In genomic region chr2:27212626-27213471, GRCh38 we compare ENCODE assay signal across 8 cellular contexts. TPM values are rescaled to one million over a fixed set of nuclear protein-coding genes. Genes with fewer than 3 reads are reported as not detected.
DNase-seq lines count a peak whose midpoint lies in the region; ATAC-seq and TF ChIP-seq lines count a peak whose summit lies in the region.

No MANE protein-coding gene starts in this region.

- intact Hi-C loops in activated CD8-positive, alpha-beta T cell treated with anti-CD3 and anti-CD28 coated beads for 36 hours (cut with micrococcal nuclease) = loop anchor here (10.0 kb wide), 1 partner anchor 118 kb away; no protein-coding TSS in a partner anchor

- H3K4me3 ChIP-seq in fibroblast of lung (replicated peaks in 1 of 4; ENCODE audit: control extremely low read depth in 1 of 4, insufficient read depth in 1 of 4, low read depth in 3 of 4, low read length in 4 of 4) = peak overlapping the region; percentile 74 to 94 (median 88)
- peak overlapping the region; percentile 95 to 97 for H3K4me3 ChIP-seq in neuronal stem cell (ENCODE audit: low read length in 2 of 2)

- no peak overlapping the region for H3K4ac ChIP-seq in neuronal stem cell (ENCODE audit: low read length)

- POLR2A ChIA-PET in activated CD8-positive, alpha-beta T cell treated with anti-CD3 and anti-CD28 coated beads for 36 hours (lab: Charles Lee) = interaction anchor here (0.8 to 1.7 kb wide), 11 partner anchors 10 to 158 kb away, joined by 3 to 5 read pairs (median 3); no protein-coding TSS in a partner anchor

- H2AK5ac ChIP-seq in neuronal stem cell (ENCODE audit: low read depth, low read length) = peak overlapping the region; percentile 53

- WGBS in neuronal stem cell (ENCODE audit: extremely low coverage in 2 of 2, insufficient read length in 2 of 2, insufficient replicate concordance in 1 of 2), 2 donors = no CpG with 5 or more reads among the region's 34 CpGs

- peak overlapping the region; percentile 96 for H3K18ac ChIP-seq in neuronal stem cell (ENCODE audit: low read length)

- H3K36me3 Mint-ChIP-seq in activated CD8-positive, alpha-beta T cell treated with anti-CD3 and anti-CD28 coated beads for 36 hours (ENCODE audit: low read depth) = peaks cover 43% of the 10 kb centered on the region

- ATAC-seq in GM21717 (IDR thresholded peaks at IDR 0.05; ENCODE audit: unreplicated experiment) (peak; percentile 8), HG03039 (IDR thresholded peaks at IDR 0.05; ENCODE audit: unreplicated experiment) (no peak)
- peak; percentile 11 for ATAC-seq in activated CD8-positive, alpha-beta T cell treated with anti-CD3 and anti-CD28 coated beads for 36 hours

- no peaks in the 10 kb centered on the region for H3K79me1 ChIP-seq in neuronal stem cell (ENCODE audit: low read depth, low read length)

- no peak overlapping the region for H4K91ac ChIP-seq in neuronal stem cell (ENCODE audit: low read depth, low read length, poor library complexity)

- H3K36me3 ChIP-seq in fibroblast of lung (ENCODE audit: control insufficient read depth, insufficient read depth, low read length) (peaks cover 2% of the 10 kb centered on the region), neuronal stem cell (replicated peaks in 1 of 2; ENCODE audit: control insufficient read depth in 2 of 2, insufficient read depth in 2 of 2, low read length in 2 of 2) (peaks cover 7 to 64% of the 10 kb centered on the region in 2 donors)

- H2BK5ac ChIP-seq in neuronal stem cell (ENCODE audit: low read length) = peak overlapping the region; percentile 84

- peak overlapping the region; percentile 90 for H3K23ac ChIP-seq in neuronal stem cell (ENCODE audit: low read depth, low read length, poor library complexity)

- no peak for TF ChIP-seq CTCF in activated CD8-positive, alpha-beta T cell treated with anti-CD3 and anti-CD28 coated beads for 36 hours (IDR thresholded peaks at IDR 0.05)
- no peak for TF ChIP-seq CTCF in fibroblast of lung (conservative IDR thresholded peaks at IDR 0.05 in 1 of 2, IDR thresholded peaks at IDR 0.05 in 1 of 2; ENCODE audit: low read depth in 1 of 2, low read length in 2 of 2)

- peak overlapping the region; percentile 98 for H3K9ac ChIP-seq in fibroblast of lung (ENCODE audit: insufficient read depth, low read length)
- peak overlapping the region; percentile 99 for H3K9ac ChIP-seq in neuronal stem cell (ENCODE audit: low read depth, low read length, poor library complexity)

- peak overlapping the region; percentile 99 for H3K27ac ChIP-seq in fibroblast of lung (ENCODE audit: insufficient read depth, low read length)
- H3K27ac ChIP-seq in neuronal stem cell (replicated peaks; ENCODE audit: low read length) = peak overlapping the region; percentile 93

- peak overlapping the region; percentile 90 for H2AFZ ChIP-seq in fibroblast of lung (ENCODE audit: low read length)
- H2AFZ ChIP-seq in neuronal stem cell (ENCODE audit: low read length) = peak overlapping the region; percentile 100

- H4K20me1 ChIP-seq in fibroblast of lung (ENCODE audit: control insufficient read depth, extremely low read depth, insufficient read depth, low read length) = no peaks in the 10 kb centered on the region

- peaks cover 10% of the 10 kb centered on the region for H3K79me2 ChIP-seq in fibroblast of lung (ENCODE audit: control insufficient read depth, insufficient read depth, low read length)

- peak overlapping the region; percentile 99 for H3K27ac Mint-ChIP-seq in activated CD8-positive, alpha-beta T cell treated with anti-CD3 and anti-CD28 coated beads for 36 hours

- no peaks in the 10 kb centered on the region for H3K9me3 Mint-ChIP-seq in activated CD8-positive, alpha-beta T cell treated with anti-CD3 and anti-CD28 coated beads for 36 hours

- H3K9me3 ChIP-seq in fibroblast of lung (ENCODE audit: control insufficient read depth, insufficient read depth, low read depth, low read length) = no peaks in the 10 kb centered on the region
- H3K9me3 ChIP-seq in neuronal stem cell (replicated peaks in 1 of 2; ENCODE audit: control insufficient read depth in 2 of 2, insufficient read depth in 1 of 2, low read depth in 1 of 2, low read length in 2 of 2) = no peaks in the 10 kb centered on the region

- H3K14ac ChIP-seq in neuronal stem cell (ENCODE audit: low read length) = no peak overlapping the region

- H3K27me3 Mint-ChIP-seq in activated CD8-positive, alpha-beta T cell treated with anti-CD3 and anti-CD28 coated beads for 36 hours = no peaks in the 10 kb centered on the region

- peak overlapping the region; percentile 6 for H2BK120ac ChIP-seq in neuronal stem cell (ENCODE audit: low read depth, low read length)

- H2BK12ac ChIP-seq in neuronal stem cell (ENCODE audit: low read length) = no peak overlapping the region

- peaks cover 40% of the 10 kb centered on the region for H3K4me1 Mint-ChIP-seq in activated CD8-positive, alpha-beta T cell treated with anti-CD3 and anti-CD28 coated beads for 36 hours (ENCODE audit: low read depth)

- H3K4me1 ChIP-seq in fibroblast of lung (ENCODE audit: control insufficient read depth, extremely low read depth, insufficient read depth, low read length) (peaks cover 6% of the 10 kb centered on the region), neuronal stem cell (ENCODE audit: control insufficient read depth in 2 of 2, insufficient read depth in 1 of 2, low read depth in 1 of 2, low read length in 2 of 2) (peaks cover 5 to 8% of the 10 kb centered on the region in 2 donors)

- H4K8ac ChIP-seq in neuronal stem cell (ENCODE audit: low read depth, low read length) = no peak overlapping the region

- peak overlapping the region; percentile 30 for H2BK15ac ChIP-seq in neuronal stem cell (ENCODE audit: low read length)

- H3K4me3 Mint-ChIP-seq in activated CD8-positive, alpha-beta T cell treated with anti-CD3 and anti-CD28 coated beads for 36 hours = peak overlapping the region; percentile 91

- DNase-seq in ELR (ENCODE audit: low read depth) (peak; percentile 20), NCI-H1930 (lab: John Stamatoyannopoulos, UW) (peak; percentile 8 to 25), fibroblast of lung (ENCODE audit: low read depth in 2 of 2) (peak; percentile 74 to 76), neuronal stem cell (ENCODE audit: low spot score) (no peak), GDM1 (lab: John Stamatoyannopoulos, UW) (no peak)
- peak; percentile 66 for DNase-seq in activated CD8-positive, alpha-beta T cell treated with anti-CD3 and anti-CD28 coated beads for 36 hours

- H3K27me3 ChIP-seq in fibroblast of lung (ENCODE audit: control insufficient read depth, insufficient read depth, low read length) (no peaks in the 10 kb centered on the region), neuronal stem cell (ENCODE audit: control insufficient read depth in 3 of 3, insufficient read depth in 3 of 3, low read depth in 1 of 3, low read length in 3 of 3) (no peaks in the 10 kb centered on the region)

- CTCF ChIA-PET in activated CD8-positive, alpha-beta T cell treated with anti-CD3 and anti-CD28 coated beads for 36 hours (lab: Charles Lee) = interaction anchor here (0.8 to 1.2 kb wide), 4 partner anchors 36 to 116 kb away, joined by 3 to 4 read pairs (median 3); partner anchors contain the start of gene ABHD1

- H3K4me2 ChIP-seq in fibroblast of lung (ENCODE audit: extremely low read depth, insufficient read depth, low read length) (peak overlapping the region; percentile 96), neuronal stem cell (ENCODE audit: insufficient read depth, low read length, poor library complexity, severe bottlenecking) (peak overlapping the region; percentile 71)

RNA-seq across cellular contexts. Expression of gene SLC5A6, which starts 0.8 kb away (rescaled TPM):
- 10 to 100 TPM; 34.9 to 37.7 TPM for total RNA-seq in activated CD8-positive, alpha-beta T cell treated with anti-CD3 and anti-CD28 coated beads for 36 hours
- total RNA-seq in fibroblast of lung = 13.9 and 18.5 TPM in 2 replicates
- 11.5 and 21.0 TPM in 2 replicates for polyA plus RNA-seq in fibroblast of lung
- 10.8 and 17.9 TPM in 2 replicates for polyA plus RNA-seq in fibroblast of lung (2012)
- polyA minus RNA-seq in fibroblast of lung (ENCODE audit: low replicate concordance) = 59.2 and 144 TPM in 2 replicates
- polyA plus RNA-seq in neuronal stem cell (2013, experiment 1 of 2) = 29.5 TPM
- 28.8 TPM for polyA plus RNA-seq in neuronal stem cell (2013, experiment 2 of 2)

RNA-seq across cellular contexts. Expression of gene ATRAID, which starts 1.0 kb away (rescaled TPM):
- 10 to 100 TPM; 62.6 to 65.2 TPM for total RNA-seq in activated CD8-positive, alpha-beta T cell treated with anti-CD3 and anti-CD28 coated beads for 36 hours
- total RNA-seq in fibroblast of lung = 202 and 235 TPM in 2 replicates
- 176 and 238 TPM in 2 replicates for polyA plus RNA-seq in fibroblast of lung
- polyA plus RNA-seq in fibroblast of lung (2012) = 127 and 171 TPM in 2 replicates
- polyA minus RNA-seq in fibroblast of lung (ENCODE audit: low replicate concordance) = 47.3 and 57.7 TPM in 2 replicates
- polyA plus RNA-seq in neuronal stem cell (2013, experiment 1 of 2) = 159 TPM
- polyA plus RNA-seq in neuronal stem cell (2013, experiment 2 of 2) = 154 TPM

RNA-seq across cellular contexts. Expression of gene CAD, which starts 4.3 kb away (rescaled TPM):
- 100 to 1,000 TPM; 125 to 127 TPM for total RNA-seq in activated CD8-positive, alpha-beta T cell treated with anti-CD3 and anti-CD28 coated beads for 36 hours
- 32.0 and 33.1 TPM in 2 replicates for total RNA-seq in fibroblast of lung
- 11.9 and 21.5 TPM in 2 replicates for polyA plus RNA-seq in fibroblast of lung
- 21.1 and 38.1 TPM in 2 replicates for polyA plus RNA-seq in fibroblast of lung (2012)
- 263 and 560 TPM in 2 replicates for polyA minus RNA-seq in fibroblast of lung (ENCODE audit: low replicate concordance)
- polyA plus RNA-seq in neuronal stem cell (2013, experiment 1 of 2) = 16.3 TPM
- 16.0 TPM for polyA plus RNA-seq in neuronal stem cell (2013, experiment 2 of 2)

RNA-seq across cellular contexts. Expression of gene SLC30A3, which starts 50.0 kb away (rescaled TPM):
- under 1 TPM; 0.32 to 0.43 TPM for total RNA-seq in activated CD8-positive, alpha-beta T cell treated with anti-CD3 and anti-CD28 coated beads for 36 hours
- total RNA-seq in fibroblast of lung = under 0.01 TPM in 1 of 2 replicates, not detected in the other
- polyA plus RNA-seq in fibroblast of lung = 0.12 and 0.38 TPM in 2 replicates
- 0.27 and 0.73 TPM in 2 replicates for polyA plus RNA-seq in fibroblast of lung (2012)
- 0.79 and 4.2 TPM in 2 replicates for polyA minus RNA-seq in fibroblast of lung (ENCODE audit: low replicate concordance)
- polyA plus RNA-seq in neuronal stem cell (2013, experiment 1 of 2) = 1.2 TPM
- 1.3 TPM for polyA plus RNA-seq in neuronal stem cell (2013, experiment 2 of 2)

Comparison
In these comparisons a context has a peak if more than half of its experiments do, and no peak if none do; other contexts are left out.
1. DNase-seq: peak in ELR (single experiment), NCI-H1930 (2 of 2), activated CD8-positive, alpha-beta T cell treated with anti-CD3 and anti-CD28 coated beads for 36 hours (single experiment) and fibroblast of lung (2 of 2); none in neuronal stem cell (single experiment) and GDM1 (single experiment).